In genomic region chr6:81648502-81648901, GRCh38 we compare ENCODE assay signal across 1 cellular context.
TF ChIP-seq lines count a peak whose summit lies in the region.

No MANE protein-coding gene starts in this region.

TF ChIP-seq in GM12878, 131 proteins besides CTCF, POLR2A, EP300 and RAD21 (continued from another document):
- TF ChIP-seq ZBTB40 (IDR thresholded peaks at IDR 0.05; ENCODE audit: borderline replicate concordance) (no peak), MEF2B (IDR thresholded peaks at IDR 0.05; ENCODE audit: partially characterized antibody, poor library complexity, severe bottlenecking) (peak; percentile 94), GATAD2B (conservative IDR thresholded peaks at IDR 0.05; ENCODE audit: low read depth) (0 out of 2 replicates have a peak, but pooled peaks have one; percentile 38), SMC3 (IDR thresholded peaks at IDR 0.05; ENCODE audit: borderline replicate concordance, low read length) (no peak), PKNOX1 (IDR thresholded peaks at IDR 0.05) (no peak)
